ENCODE assay signal across 8 cellular contexts in the genomic region with DNA sequence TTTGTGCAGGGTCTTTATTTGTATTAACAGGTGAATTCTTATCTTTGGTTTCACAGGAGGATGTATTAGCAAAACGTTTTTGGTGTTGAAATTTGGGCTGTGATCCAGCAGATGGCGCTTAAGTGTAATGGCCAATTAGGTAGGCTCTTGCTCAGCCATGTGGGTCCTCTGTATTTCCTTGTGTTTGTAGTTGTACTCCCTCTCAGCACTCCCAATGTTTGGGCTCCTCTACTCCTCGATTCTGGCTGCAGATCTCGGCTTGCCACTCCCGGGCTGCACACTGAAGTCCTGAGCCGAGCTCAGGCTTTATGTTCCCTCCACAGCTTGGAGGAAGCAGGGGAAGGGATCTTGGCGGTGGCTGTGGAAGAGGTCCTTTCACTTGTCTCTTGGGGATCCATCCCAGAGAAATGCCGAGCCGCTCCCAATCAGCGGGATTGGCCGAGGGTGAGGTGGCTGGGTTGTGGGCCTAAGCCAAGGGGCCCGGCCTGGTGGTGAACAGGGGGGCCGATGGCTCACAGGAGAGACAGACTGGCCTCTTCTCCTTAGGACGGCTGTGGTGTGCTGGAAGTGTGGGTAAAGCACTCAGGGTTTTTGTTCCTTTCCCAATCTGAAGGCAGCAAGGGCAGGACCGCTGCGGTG.
DNase-seq lines count a peak whose midpoint lies in the region; ATAC-seq lines count a peak whose summit lies in the region.

No MANE protein-coding gene starts in this region.

- ATAC-seq in HG02759 (IDR thresholded peaks at IDR 0.05; ENCODE audit: unreplicated experiment) (peak; percentile 81), GM19463 (IDR thresholded peaks at IDR 0.05; ENCODE audit: unreplicated experiment) (no peak), HG03108 (IDR thresholded peaks at IDR 0.05; ENCODE audit: unreplicated experiment) (no peak)

- peak; percentile 46 for DNase-seq in stimulated activated CD4-positive, alpha-beta T cell treated with anti-CD3 and anti-CD28 coated beads, Interleukin-15, amount 100 ng/mL, for 24 hours
- no peak for DNase-seq in stimulated activated CD4-positive, alpha-beta T cell treated with anti-CD3 and anti-CD28 coated beads, Interleukin-4, amount 100 ng/mL, for 4 hours
- DNase-seq in NCI-H345 (lab: John Stamatoyannopoulos, UW) (peak; percentile 50), astrocyte of the hippocampus (ENCODE audit: low read depth, low spot score) (peak; percentile 59), lung microvascular endothelial cell (ENCODE audit: low read depth in 2 of 2) (peak; percentile 85 to 89)

Comparison
In these comparisons a context has a peak if more than half of its experiments do, and no peak if none do; other contexts are left out.
1. DNase-seq: peak in stimulated activated CD4-positive, alpha-beta T cell treated with anti-CD3 and anti-CD28 coated beads, Interleukin-15, amount 100 ng/mL, for 24 hours (single experiment), NCI-H345 (single experiment), astrocyte of the hippocampus (single experiment) and lung microvascular endothelial cell (2 of 2); none in stimulated activated CD4-positive, alpha-beta T cell treated with anti-CD3 and anti-CD28 coated beads, Interleukin-4, amount 100 ng/mL, for 4 hours (0 of 2).